Comparison of ENCODE assay signal across 10 cellular contexts in genomic region chr13:51785592-51786424, GRCh38. TPM values are rescaled to one million over a fixed set of nuclear protein-coding genes. Genes with fewer than 3 reads are reported as not detected.
DNase-seq lines count a peak whose midpoint lies in the region; ATAC-seq and TF ChIP-seq lines count a peak whose summit lies in the region.
"Had no signal": no experiment of that assay in that cellular context is flagged by ENCODE, and none has a peak within 500 bp of the region (broad histone marks: within the 10 kb centered on the region; RNA-seq: fewer than 3 reads in every experiment).

No MANE protein-coding gene starts in this region.

- H3K4me1 ChIP-seq in hepatocyte (ENCODE audit: insufficient read depth), result peaks cover 14% of the 10 kb centered on the region

- H3K36me3 ChIP-seq in hepatocyte (replicated peaks; ENCODE audit: insufficient read depth, low read depth) (no peaks in the 10 kb centered on the region), MG63 (no peaks in the 10 kb centered on the region)

- no peaks in the 10 kb centered on the region for H3K27me3 Mint-ChIP-seq in activated CD4-positive, alpha-beta T cell treated with anti-CD3 and anti-CD28 coated beads for 36 hours
- H3K27me3 Mint-ChIP-seq in activated CD8-positive, alpha-beta memory T cell treated with anti-CD3 and anti-CD28 coated beads, Interleukin-2, amount 10 ng/mL, durations not matched to agents 7 days and 5 days, result no peaks in the 10 kb centered on the region

- CTCF ChIA-PET in activated CD4-positive, alpha-beta T cell treated with anti-CD3 and anti-CD28 coated beads for 36 hours (lab: Charles Lee), result interaction anchor here (0.6 to 1.5 kb wide), 9 partner anchors 11 to 504 kb away, joined by 3 to 5 read pairs (median 4); no protein-coding TSS in a partner anchor
- CTCF ChIA-PET in activated CD8-positive, alpha-beta memory T cell treated with anti-CD3 and anti-CD28 coated beads, Interleukin-2, amount 10 ng/mL, durations not matched to agents 7 days and 5 days (lab: Charles Lee), result interaction anchor here (0.7 to 1.0 kb wide), 2 partner anchors 9 to 12 kb away, joined by 3 to 4 read pairs; no protein-coding TSS in a partner anchor

- peak; percentile 51 for ATAC-seq in activated CD4-positive, alpha-beta T cell treated with anti-CD3 and anti-CD28 coated beads for 36 hours
- ATAC-seq in SK-N-SH treated with all-trans-retinoic acid at 6 μM for 48 hours (peak; percentile 87), HG03378 (IDR thresholded peaks at IDR 0.05; ENCODE audit: unreplicated experiment) (no peak)
- ATAC-seq in activated CD8-positive, alpha-beta memory T cell treated with anti-CD3 and anti-CD28 coated beads, Interleukin-2, amount 10 ng/mL, durations not matched to agents 7 days and 5 days, result no peak

- H3K9me3 ChIP-seq in hepatocyte (ENCODE audit: low read depth) (no peaks in the 10 kb centered on the region), MG63 (no peaks in the 10 kb centered on the region)

- 53% methylated on average over 13 of the region's 13 CpGs for WGBS in hepatocyte (ENCODE audit: low lambda C conversion rate, missing lambda C conversion rate)

- H3K9me2 ChIP-seq in hepatocyte (replicated peaks; ENCODE audit: insufficient read depth), result no peaks in the 10 kb centered on the region

- POLR2A ChIA-PET in activated CD4-positive, alpha-beta T cell treated with anti-CD3 and anti-CD28 coated beads for 36 hours (lab: Charles Lee), result no interaction called here

- H3K27ac Mint-ChIP-seq in activated CD4-positive, alpha-beta T cell treated with anti-CD3 and anti-CD28 coated beads for 36 hours, result no peak overlapping the region
- H3K27ac Mint-ChIP-seq in activated CD8-positive, alpha-beta memory T cell treated with anti-CD3 and anti-CD28 coated beads, Interleukin-2, amount 10 ng/mL, durations not matched to agents 7 days and 5 days, result no peak overlapping the region

- H3K4me2 ChIP-seq in hepatocyte, result peak overlapping the region; percentile 51

- no peaks in the 10 kb centered on the region for H3K9me3 Mint-ChIP-seq in activated CD4-positive, alpha-beta T cell treated with anti-CD3 and anti-CD28 coated beads for 36 hours (ENCODE audit: low read depth)
- H3K9me3 Mint-ChIP-seq in activated CD8-positive, alpha-beta memory T cell treated with anti-CD3 and anti-CD28 coated beads, Interleukin-2, amount 10 ng/mL, durations not matched to agents 7 days and 5 days (ENCODE audit: low read depth), result no peaks in the 10 kb centered on the region

- no peaks in the 10 kb centered on the region for H4K20me1 ChIP-seq in hepatocyte (ENCODE audit: insufficient read depth, poor library complexity, severe bottlenecking)

- no peak for TF ChIP-seq CTCF in hepatocyte (IDR thresholded peaks at IDR 0.05; ENCODE audit: poor library complexity)

- no peak overlapping the region for H3K27ac ChIP-seq in hepatocyte

- no peak overlapping the region for H2AFZ ChIP-seq in hepatocyte

- H3K36me3 Mint-ChIP-seq in activated CD4-positive, alpha-beta T cell treated with anti-CD3 and anti-CD28 coated beads for 36 hours (ENCODE audit: low read depth), result peaks cover 6% of the 10 kb centered on the region
- no peaks in the 10 kb centered on the region for H3K36me3 Mint-ChIP-seq in activated CD8-positive, alpha-beta memory T cell treated with anti-CD3 and anti-CD28 coated beads, Interleukin-2, amount 10 ng/mL, durations not matched to agents 7 days and 5 days

- peak; percentile 5 for DNase-seq in activated CD4-positive, alpha-beta T cell treated with anti-CD3 and anti-CD28 coated beads for 36 hours
- no peak for DNase-seq in activated CD4-positive, alpha-beta T cell treated with anti-CD3 and anti-CD28 coated beads for 48 hours
- DNase-seq in hepatocyte (ENCODE audit: low spot score) (peak; percentile 61), ureter (ENCODE audit: low spot score) (peak; percentile 61), MG63 (no peak)
- no peak for DNase-seq in activated CD8-positive, alpha-beta memory T cell treated with anti-CD3 and anti-CD28 coated beads, Interleukin-2, amount 10 ng/mL, durations not matched to agents 7 days and 5 days

- H3K79me2 ChIP-seq in hepatocyte, result no peaks in the 10 kb centered on the region

- no peak overlapping the region for H3K4me3 Mint-ChIP-seq in activated CD4-positive, alpha-beta T cell treated with anti-CD3 and anti-CD28 coated beads for 36 hours
- H3K4me3 Mint-ChIP-seq in activated CD8-positive, alpha-beta memory T cell treated with anti-CD3 and anti-CD28 coated beads, Interleukin-2, amount 10 ng/mL, durations not matched to agents 7 days and 5 days, result no peak overlapping the region

- peaks cover 5% of the 10 kb centered on the region for H3K4me1 Mint-ChIP-seq in activated CD4-positive, alpha-beta T cell treated with anti-CD3 and anti-CD28 coated beads for 36 hours
- peaks cover 10% of the 10 kb centered on the region for H3K4me1 Mint-ChIP-seq in activated CD8-positive, alpha-beta memory T cell treated with anti-CD3 and anti-CD28 coated beads, Interleukin-2, amount 10 ng/mL, durations not matched to agents 7 days and 5 days

- H3K27me3 ChIP-seq in hepatocyte (no peaks in the 10 kb centered on the region), MG63 (no peaks in the 10 kb centered on the region)

- intact Hi-C loops in activated CD4-positive, alpha-beta T cell treated with anti-CD3 and anti-CD28 coated beads for 36 hours (cut with DNase I, micrococcal nuclease), result no loop called here

- H3K4me3 ChIP-seq in hepatocyte (no peak overlapping the region), MG63 (no peak overlapping the region)

TF ChIP-seq in SK-N-SH treated with all-trans-retinoic acid at 6 μM for 48 hours, 23 proteins besides CTCF, POLR2A, EP300 and RAD21 (continues in another document):
- TF ChIP-seq ZC3H10 (CRISPR knock-in tag; IDR thresholded peaks at IDR 0.05) (peak; percentile 43; the same call in 1 of the 2 replicates), BACH2 (CRISPR knock-in tag; IDR thresholded peaks at IDR 0.05; ENCODE audit: borderline replicate concordance) (no peak), ARNTL (CRISPR knock-in tag; IDR thresholded peaks at IDR 0.05; ENCODE audit: borderline replicate concordance, low read depth) (no peak), PPARA (CRISPR knock-in tag; IDR thresholded peaks at IDR 0.05; ENCODE audit: borderline replicate concordance) (no peak), TCF4 (CRISPR knock-in tag; IDR thresholded peaks at IDR 0.05; ENCODE audit: borderline replicate concordance) (peak; percentile 94), PATZ1 (CRISPR knock-in tag; IDR thresholded peaks at IDR 0.05; ENCODE audit: borderline replicate concordance) (peak; percentile 78; the same call in 1 of the 2 replicates), ZNF8 (CRISPR knock-in tag; IDR thresholded peaks at IDR 0.05) (no peak), GLIS3 (CRISPR knock-in tag; IDR thresholded peaks at IDR 0.05) (no peak; the same call in 1 of the 2 replicates), RARB (CRISPR knock-in tag; IDR thresholded peaks at IDR 0.05) (no peak), OSR1 (CRISPR knock-in tag; IDR thresholded peaks at IDR 0.05) (no peak), ZNF70 (CRISPR knock-in tag; IDR thresholded peaks at IDR 0.05) (no peak), CREB5 (CRISPR knock-in tag; IDR thresholded peaks at IDR 0.05; ENCODE audit: low read depth) (0 out of 2 replicates have a peak, but pooled peaks have one; percentile 62), ZFP3 (CRISPR knock-in tag; IDR thresholded peaks at IDR 0.05) (peak; percentile 80), ZFP30 (CRISPR knock-in tag; IDR thresholded peaks at IDR 0.05) (no peak), CSDC2 (CRISPR knock-in tag; IDR thresholded peaks at IDR 0.05) (no peak)

RNA-seq across cellular contexts. Expression of gene DHRS12, which starts 18.2 kb away (rescaled TPM):
- total RNA-seq in activated CD4-positive, alpha-beta T cell treated with anti-CD3 and anti-CD28 coated beads for 36 hours, result 1 to 10 TPM; 4.9 to 5.3 TPM
- total RNA-seq in hepatocyte (4.6 and 9.8 TPM in 2 replicates), ureter (23.3 TPM)
- polyA plus RNA-seq in hepatocyte, result 13.5 and 19.3 TPM in 2 replicates
- total RNA-seq in activated CD8-positive, alpha-beta memory T cell treated with anti-CD3 and anti-CD28 coated beads, Interleukin-2, amount 10 ng/mL, durations not matched to agents 7 days and 5 days, result 1 to 10 TPM; 6.0 to 6.6 TPM
- 5.1 TPM in 1 of 2 replicates, not detected in the other for total RNA-seq in MG63 (2014; rRNA removed; shearing (Covaris generic); ENCODE audit: low replicate concordance)

RNA-seq across cellular contexts. Expression of gene TMEM272, which starts 59.2 kb away (rescaled TPM):
- total RNA-seq in activated CD4-positive, alpha-beta T cell treated with anti-CD3 and anti-CD28 coated beads for 36 hours, result under 1 TPM; 0.18 to 0.33 TPM
- total RNA-seq in hepatocyte (0.16 and 0.20 TPM in 2 replicates), ureter (not detected)
- 0.19 and 0.23 TPM in 2 replicates for polyA plus RNA-seq in hepatocyte
- under 1 TPM; 0.09 TPM for total RNA-seq in activated CD8-positive, alpha-beta memory T cell treated with anti-CD3 and anti-CD28 coated beads, Interleukin-2, amount 10 ng/mL, durations not matched to agents 7 days and 5 days
- not detected in 2 replicates for total RNA-seq in MG63 (2014; rRNA removed; shearing (Covaris generic); ENCODE audit: low replicate concordance)
- polyA plus RNA-seq: AG04450, keratinocyte had no signal

Comparison
In these comparisons a context has a peak if more than half of its experiments do, and no peak if none do; other contexts are left out.
1. DNase-seq: peak in activated CD4-positive, alpha-beta T cell treated with anti-CD3 and anti-CD28 coated beads for 36 hours (single experiment), hepatocyte (single experiment) and ureter (single experiment); none in activated CD4-positive, alpha-beta T cell treated with anti-CD3 and anti-CD28 coated beads for 48 hours (single experiment), activated CD8-positive, alpha-beta memory T cell treated with anti-CD3 and anti-CD28 coated beads, Interleukin-2, amount 10 ng/mL, durations not matched to agents 7 days and 5 days (single experiment) and MG63 (single experiment).
2. ATAC-seq: peak in activated CD4-positive, alpha-beta T cell treated with anti-CD3 and anti-CD28 coated beads for 36 hours (single experiment) and SK-N-SH treated with all-trans-retinoic acid at 6 μM for 48 hours (single experiment); none in HG03378 (single experiment) and activated CD8-positive, alpha-beta memory T cell treated with anti-CD3 and anti-CD28 coated beads, Interleukin-2, amount 10 ng/mL, durations not matched to agents 7 days and 5 days (single experiment).